In genomic region chr11:65856689-65857499, GRCh38 we compare ENCODE assay signal across 8 cellular contexts. TPM values are rescaled to one million over a fixed set of nuclear protein-coding genes. Genes with fewer than 3 reads are reported as not detected.
DNase-seq lines count a peak whose midpoint lies in the region; ATAC-seq and TF ChIP-seq lines count a peak whose summit lies in the region.

No MANE protein-coding gene starts in this region.

- no peak for TF ChIP-seq POLR2A in HCT116 (IDR thresholded peaks at IDR 0.05; ENCODE audit: borderline replicate concordance, extremely low read depth, insufficient read depth, insufficient read length)

- H3K79me2 ChIP-seq in HCT116 (ENCODE audit: insufficient read depth, low read length), result peaks cover 54% of the 10 kb centered on the region

- H3K36me3 ChIP-seq in ES-I3 (ENCODE audit: insufficient read depth, low read length) (peaks cover 20% of the 10 kb centered on the region), HCT116 (ENCODE audit: control insufficient read depth in 1 of 2, insufficient read depth in 2 of 2, low read length in 2 of 2) (peaks cover 31 to 46% of the 10 kb centered on the region in 2 experiments), liver (ENCODE audit: control insufficient read depth in 4 of 4, insufficient read depth in 3 of 4, low read depth in 1 of 4, low read length in 3 of 4) (peaks cover 13 to 39% (median 20%) of the 10 kb centered on the region in 4 donors)

- H3K27me3 ChIP-seq in HCT116 (ENCODE audit: insufficient read depth, low read length) (no peaks in the 10 kb centered on the region), liver (ENCODE audit: control insufficient read depth in 4 of 4, insufficient read depth in 4 of 4, low read length in 3 of 4) (no peaks in the 10 kb centered on the region)

- no peak overlapping the region for H2AFZ ChIP-seq in HCT116 (ENCODE audit: low read depth, low read length, poor library complexity, severe bottlenecking)

- no TSS peak for BruUV-seq in HCT116 (replicated peaks; lab: Mats Ljungman, UMichigan)

- DNase-seq in HCT116 (ENCODE audit: low read depth, low spot score), result no peak
- peak; percentile 68 for DNase-seq in NCI-H226
- peak; percentile 79 for DNase-seq in activated CD4-positive, alpha-beta T cell treated with anti-CD3 and anti-CD28 coated beads, Interleukin-2, amount 50 U/mL, for 1 hour
- peak; percentile 56 for DNase-seq in dedifferentiated amniotic fluid mesenchymal stem cell (ENCODE audit: extremely low spot score)
- peak; percentile 78 to 80 for DNase-seq in stimulated activated CD4-positive, alpha-beta T cell treated with anti-CD3 and anti-CD28 coated beads, Interleukin-2, amount 100 ng/mL, for 48 hours
- no peak for DNase-seq in COLO829 (ENCODE audit: low spot score)

- peak overlapping the region; percentile 85 to 100 for H3K4me3 ChIP-seq in HCT116 (replicated peaks in 1 of 2; ENCODE audit: low read depth in 1 of 2, low read length in 2 of 2)
- peak overlapping the region; percentile 68 to 96 (median 91) for H3K4me3 ChIP-seq in liver (ENCODE audit: low read depth in 1 of 3, low read length in 3 of 3)

- ATAC-seq in HCT116, result peak; percentile 18

- POLR2A ChIA-PET in HCT116 (lab: Charles Lee), result interaction anchor here (5.3 kb wide), 1 partner anchor 34 kb away, joined by 84 read pairs; the partner anchor contains the start of genes CCDC85B and FIBP

- peak overlapping the region; percentile 97 for H3K27ac ChIP-seq in HCT116 (ENCODE audit: low read depth, low read length)
- peak overlapping the region; percentile 90 to 94 for H3K27ac ChIP-seq in liver (ENCODE audit: low read depth in 1 of 2, low read length in 2 of 2)

- intact Hi-C loops in HCT116 (cut with micrococcal nuclease), result no loop called here

- TF ChIP-seq CTCF in HCT116 (IDR thresholded peaks at IDR 0.05 in 2 of 3, conservative IDR thresholded peaks at IDR 0.05 in 1 of 3; ENCODE audit: borderline replicate concordance in 1 of 3, insufficient read depth in 1 of 3, low read depth in 2 of 3, low read length in 2 of 3), result no peak
- TF ChIP-seq CTCF in liver (IDR thresholded peaks at IDR 0.05; ENCODE audit: low read depth, low read length, missing input control), result no peak

- H3K9ac ChIP-seq in ES-I3 (ENCODE audit: low read depth, low read length) (peak overlapping the region; percentile 87), HCT116 (ENCODE audit: low read length) (peak overlapping the region; percentile 87), liver (ENCODE audit: low read depth in 1 of 2, low read length in 2 of 2) (peak overlapping the region in 1 of 2 donors; percentile 85)

- WGBS in liver, result 2% methylated on average over 57 of the region's 57 CpGs

- no peak for TF ChIP-seq RAD21 in HCT116 (IDR thresholded peaks at IDR 0.05; ENCODE audit: low read depth)
- TF ChIP-seq RAD21 in liver (IDR thresholded peaks at IDR 0.05), result peak in 1 of 2 donors; percentile 12

- H3K4me1 ChIP-seq in ES-I3 (ENCODE audit: insufficient read depth, low read length) (no peaks in the 10 kb centered on the region; the same call in 1 of the 2 replicates), HCT116 (ENCODE audit: control insufficient read depth in 1 of 2, insufficient read depth in 2 of 2, low read length in 2 of 2) (peaks cover 19 to 39% of the 10 kb centered on the region in 2 experiments), liver (ENCODE audit: control insufficient read depth in 4 of 4, insufficient read depth in 4 of 4, low read length in 3 of 4) (peaks cover 10 to 48% (median 31%) of the 10 kb centered on the region in 4 donors)

- H4K20me1 ChIP-seq in HCT116 (ENCODE audit: insufficient read depth), result peaks cover 15% of the 10 kb centered on the region; the same call in 1 of the 2 replicates

- RAD21 ChIA-PET in HCT116 (lab: Charles Lee; ENCODE audit: low non-redundant PET in 1 of 2, low total read pairs in 2 of 2, uncharacterized antibody in 2 of 2, unreplicated experiment in 2 of 2), result no interaction called here

- no peaks in the 10 kb centered on the region for H3K9me3 ChIP-seq in ES-I3 (ENCODE audit: control insufficient read depth, insufficient read depth, low read length)
- H3K9me3 ChIP-seq in HCT116 (ENCODE audit: control insufficient read depth in 1 of 2, insufficient read depth in 1 of 2, low read depth in 1 of 2, low read length in 2 of 2), result no peaks in the 10 kb centered on the region; a peak in 1 of 4 replicates
- no peaks in the 10 kb centered on the region for H3K9me3 ChIP-seq in liver (ENCODE audit: control insufficient read depth in 4 of 4, low read length in 3 of 4)

- no peaks in the 10 kb centered on the region for H3K9me2 ChIP-seq in HCT116 (ENCODE audit: insufficient read depth)

- peak overlapping the region; percentile 77 for H3K4me2 ChIP-seq in HCT116 (ENCODE audit: low read length)

- CTCF ChIA-PET in HCT116 (lab: Charles Lee), result no interaction called here

TF ChIP-seq in HCT116, 20 proteins besides CTCF, POLR2A, EP300 and RAD21:
- no peak for TF ChIP-seq YY1 (IDR thresholded peaks at IDR 0.05; ENCODE audit: extremely low read depth, insufficient replicate concordance, low read depth, low read length)
- peak; percentile 84 for TF ChIP-seq ZFX (IDR thresholded peaks at IDR 0.05)

TF ChIP-seq in liver, 16 proteins besides CTCF, POLR2A, EP300 and RAD21:
- no peak for TF ChIP-seq JUND (IDR thresholded peaks at IDR 0.05)
- peak in 1 of 2 donors; percentile 8 for TF ChIP-seq RXRA (IDR thresholded peaks at IDR 0.05)
- TF ChIP-seq GABPA (IDR thresholded peaks at IDR 0.05 in 1 of 2, conservative IDR thresholded peaks at IDR 0.05 in 1 of 2), result peak; percentile 58 to 86

RNA-seq across cellular contexts. Expression of gene CFL1, which starts 1.1 kb away (rescaled TPM):
- 1,270 TPM for total RNA-seq in HCT116 (2021; ENCODE audit: unreplicated experiment)
- 1,219 and 1,350 TPM in 2 replicates for polyA plus RNA-seq in HCT116 (2012)
- total RNA-seq in liver, result 100 to 1,000 TPM; 184 to 186 TPM
- 100 to 1,000 TPM; 377 to 498 TPM for polyA plus RNA-seq in liver

RNA-seq across cellular contexts. Expression of gene MUS81, which starts 3.3 kb away (rescaled TPM):
- total RNA-seq in HCT116 (2021; ENCODE audit: unreplicated experiment), result 47.2 TPM
- 42.4 and 57.5 TPM in 2 replicates for polyA plus RNA-seq in HCT116 (2012)
- total RNA-seq in liver, result 10 to 100 TPM; 20.2 to 24.7 TPM
- polyA plus RNA-seq in liver, result 10 to 100 TPM; 11.0 to 12.9 TPM

RNA-seq across cellular contexts. Expression of gene EFEMP2, which starts 15.7 kb away (rescaled TPM):
- total RNA-seq in HCT116 (2021; ENCODE audit: unreplicated experiment) (8.4 TPM), liver (1 to 10 TPM; 5.0 to 5.2 TPM)
- 6.1 and 6.9 TPM in 2 replicates for polyA plus RNA-seq in HCT116 (2012)
- polyA plus RNA-seq in liver, result 10 to 100 TPM in 1 of 2 donors, 1 to 10 TPM in 1; 5.5 to 10.7 TPM

RNA-seq across cellular contexts. Expression of gene CTSW, which starts 22.7 kb away (rescaled TPM):
- total RNA-seq in HCT116 (2021; ENCODE audit: unreplicated experiment) (not detected), liver (1 to 10 TPM; 1.3 to 2.9 TPM)
- 0.25 and 0.44 TPM in 2 replicates for polyA plus RNA-seq in HCT116 (2012)
- polyA plus RNA-seq in liver, result 1 to 10 TPM; 2.0 to 2.2 TPM

RNA-seq across cellular contexts. Expression of gene SNX32, which starts 23.1 kb away (rescaled TPM):
- total RNA-seq in HCT116 (2021; ENCODE audit: unreplicated experiment), result not detected
- 0.20 and 0.39 TPM in 2 replicates for polyA plus RNA-seq in HCT116 (2012)
- under 1 TPM; under 0.01 to 0.09 TPM for total RNA-seq in liver
- under 1 TPM; 0.02 to 0.38 TPM for polyA plus RNA-seq in liver

Comparison
In these comparisons a context has a peak if more than half of its experiments do, and no peak if none do; other contexts are left out.
1. DNase-seq: peak in NCI-H226 (single experiment), activated CD4-positive, alpha-beta T cell treated with anti-CD3 and anti-CD28 coated beads, Interleukin-2, amount 50 U/mL, for 1 hour (single experiment), dedifferentiated amniotic fluid mesenchymal stem cell (single experiment) and stimulated activated CD4-positive, alpha-beta T cell treated with anti-CD3 and anti-CD28 coated beads, Interleukin-2, amount 100 ng/mL, for 48 hours (2 of 2); none in HCT116 (single experiment) and COLO829 (single experiment).